ENCODE assay signal across 32 cellular contexts in the genomic region with DNA sequence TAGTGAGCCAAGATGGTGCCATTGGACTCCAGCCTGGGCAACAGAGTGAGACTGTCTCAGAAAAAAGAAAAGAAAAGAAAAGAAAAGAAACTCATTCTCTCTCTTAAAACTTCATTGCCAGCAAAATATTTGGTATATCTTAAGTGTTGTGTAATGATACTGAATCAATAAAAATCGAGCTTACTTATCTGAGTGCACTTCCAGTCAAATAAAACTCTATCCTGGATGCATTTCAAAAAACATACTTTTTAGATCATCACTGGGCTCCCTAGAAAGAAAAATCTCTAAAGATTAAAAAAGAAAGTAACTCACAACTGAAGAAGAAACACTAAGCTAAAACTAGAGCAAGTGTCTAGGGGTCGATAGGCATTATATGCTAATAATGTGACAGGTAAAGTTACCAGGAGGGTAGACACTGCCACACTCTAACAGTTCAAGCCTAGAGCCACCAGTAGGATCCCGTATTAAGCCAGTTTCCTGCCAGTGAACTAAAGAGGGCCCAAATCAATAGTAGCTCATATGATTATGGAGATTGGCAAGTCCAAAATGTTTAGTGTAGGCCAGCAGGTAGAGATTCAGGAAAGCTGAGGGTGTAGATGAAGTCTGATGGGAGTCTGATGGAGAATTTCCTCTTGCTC.
"Had no signal": no experiment of that assay in that cellular context is flagged by ENCODE, and none has a peak within 500 bp of the region (broad histone marks: within the 10 kb centered on the region; RNA-seq: fewer than 3 reads in every experiment).

No MANE protein-coding gene starts in this region.

- DNase-seq: activated CD4-positive, alpha-beta memory T cell treated with anti-CD3 and anti-CD28 coated beads, Interleukin-2, amount 10 ng/mL, durations not matched to agents 7 days and 5 days; activated CD4-positive, alpha-beta T cell treated with anti-CD3 and anti-CD28 coated beads for 1 hour; activated CD4-positive, alpha-beta T cell treated with anti-CD3 and anti-CD28 coated beads for 36 hours; activated CD4-positive, alpha-beta T cell treated with anti-CD3 and anti-CD28 coated beads for 48 hours; activated CD4-positive, alpha-beta T cell treated with anti-CD3 and anti-CD28 coated beads, Interleukin-2, amount 10 ng/mL, durations not matched to agents 7 days and 5 days; activated CD4-positive, alpha-beta T cell treated with anti-CD3 and anti-CD28 coated beads, Interleukin-2, amount 50 U/mL, for 48 hours; activated CD4-positive, CD25-positive, alpha-beta regulatory T cell; activated CD8-positive, alpha-beta memory T cell treated with anti-CD3 and anti-CD28 coated beads for 24 hours; activated CD8-positive, alpha-beta memory T cell treated with anti-CD3 and anti-CD28 coated beads, Interleukin-2, amount 10 ng/mL, durations not matched to agents 7 days and 5 days; activated CD8-positive, alpha-beta memory T cell treated with anti-CD3 and anti-CD28 coated beads, Interleukin-2, amount 50 U/mL, for 48 hours; activated CD8-positive, alpha-beta T cell treated with anti-CD3 and anti-CD28 coated beads, Interleukin-2, amount 10 ng/mL, durations not matched to agents 7 days and 5 days; activated effector memory CD4-positive, alpha-beta T cell treated with Interleukin-2 at 50 U/mL for 16 hours; activated gamma-delta T cell; activated naive CD4-positive, alpha-beta T cell treated with anti-CD3 and anti-CD28 coated beads, Interleukin-2, amount 10 ng/mL, durations not matched to agents 7 days and 5 days; activated naive CD4-positive, alpha-beta T cell treated with Interleukin-2 at 50 U/mL for 16 hours; activated naive CD8-positive, alpha-beta T cell treated with anti-CD3 and anti-CD28 coated beads, Interleukin-2, amount 10 ng/mL, durations not matched to agents 7 days and 5 days; activated naive CD8-positive, alpha-beta T cell treated with anti-CD3 and anti-CD28 coated beads, Interleukin-2, amount 50 U/mL, for 24 hours; activated T-cell treated with anti-CD3 and anti-CD28 coated beads, Interleukin-2, amount 50 U/mL, for 24 hours; activated T-cell treated with anti-CD3 and anti-CD28 coated beads, Interleukin-2, amount 50 U/mL, for 48 hours; amygdala; anterior cingulate cortex; caudate nucleus; cerebellar nuclear complex; T-cell; T-helper 17 cell; T1000; WERI-Rb-1 had no signal

- H3K4me1 ChIP-seq: ascending aorta had no signal

- H3K27me3 ChIP-seq: ascending aorta, cardiac muscle cell had no signal

- H3K9me3 ChIP-seq: ascending aorta had no signal

- H3K27ac ChIP-seq: ascending aorta, cardiac muscle cell, WERI-Rb-1 had no signal

- H3K36me3 ChIP-seq: ascending aorta, cardiac muscle cell, WERI-Rb-1 had no signal

- H3K4me3 ChIP-seq: ascending aorta, cardiac muscle cell had no signal

- FAIRE-seq: bronchial epithelial cell had no signal

- ATAC-seq: activated CD4-positive, alpha-beta T cell treated with anti-CD3 and anti-CD28 coated beads for 36 hours; activated CD4-positive, CD25-positive, alpha-beta regulatory T cell treated with anti-CD3 and anti-CD28 coated beads, Interleukin-2, amount 50 U/mL, for 24 hours; activated CD8-positive, alpha-beta memory T cell treated with anti-CD3 and anti-CD28 coated beads, Interleukin-2, amount 10 ng/mL, durations not matched to agents 7 days and 5 days; activated CD8-positive, alpha-beta T cell treated with anti-CD3 and anti-CD28 coated beads, Interleukin-2, amount 10 ng/mL, durations not matched to agents 7 days and 5 days; activated naive CD8-positive, alpha-beta T cell treated with anti-CD3 and anti-CD28 coated beads, Interleukin-2, amount 50 U/mL, for 24 hours; T-cell; T-helper 17 cell; WTC11 had no signal
